1 cellular context compared by ENCODE assay signal in genomic region chr17:81119223-81120148, GRCh38.
TF ChIP-seq lines count a peak whose summit lies in the region.

No MANE protein-coding gene starts in this region.

TF ChIP-seq in H1, 55 proteins besides CTCF, POLR2A, EP300 and RAD21 (continued from another document):
- TF ChIP-seq FOSL1 (IDR thresholded peaks at IDR 0.05; ENCODE audit: insufficient read depth, low read depth, low read length) (no peak), EGR1 (IDR thresholded peaks at IDR 0.05; ENCODE audit: borderline replicate concordance, low read depth, low read length) (no peak), CBX5 (IDR thresholded peaks at IDR 0.05; ENCODE audit: low read depth, low read length) (no peak), SUZ12 (IDR thresholded peaks at IDR 0.05; ENCODE audit: low read length) (no peak), TAF7 (optimal IDR thresholded peaks at IDR 0.05; ENCODE audit: borderline replicate concordance, low read depth, low read length) (no peak), POU5F1 (IDR thresholded peaks at IDR 0.05; ENCODE audit: low read depth, low read length) (no peak), NRF1 (IDR thresholded peaks at IDR 0.05; ENCODE audit: low read depth, low read length) (no peak), BACH1 (IDR thresholded peaks at IDR 0.05; ENCODE audit: low read length) (0 out of 2 replicates have a peak, but pooled peaks have one; percentile 36), CREB1 (IDR thresholded peaks at IDR 0.05) (peak; percentile 99), KDM5A (IDR thresholded peaks at IDR 0.05; ENCODE audit: low read length) (no peak), RXRA (IDR thresholded peaks at IDR 0.05; ENCODE audit: insufficient read depth, low read depth, low read length) (no peak), SIX5 (IDR thresholded peaks at IDR 0.05; ENCODE audit: low read depth, low read length) (no peak), KDM4A (IDR thresholded peaks at IDR 0.05; ENCODE audit: low read depth, low read length, severe bottlenecking) (peak; percentile 94), JUN (IDR thresholded peaks at IDR 0.05; ENCODE audit: low read depth, low read length) (no peak), SP1 (IDR thresholded peaks at IDR 0.05; ENCODE audit: low read depth, low read length) (peak; percentile 92)
